In the genomic region with DNA sequence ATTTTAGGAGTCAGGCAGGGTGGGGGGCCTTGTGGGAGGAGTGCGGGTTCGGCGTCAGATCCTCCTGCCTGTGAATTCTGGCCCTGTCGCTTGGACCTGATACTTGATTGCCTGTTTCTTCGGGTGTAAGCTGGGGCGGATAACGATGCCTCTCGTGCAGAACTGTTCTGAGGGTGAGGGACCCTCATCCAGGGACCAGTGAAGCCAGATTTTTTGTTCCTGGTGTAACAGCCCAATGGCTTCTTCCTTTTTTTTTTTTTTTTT, we compare ENCODE assay signal across 8 cellular contexts. TPM values are rescaled to one million over a fixed set of nuclear protein-coding genes. Genes with fewer than 3 reads are reported as not detected.
DNase-seq lines count a peak whose midpoint lies in the region; FAIRE-seq and TF ChIP-seq lines count a peak whose summit lies in the region.

No MANE protein-coding gene starts in this region.

- no peaks in the 10 kb centered on the region for H3K27me3 ChIP-seq in tibial artery

- H3K4me1 ChIP-seq in kidney (ENCODE audit: control insufficient read depth in 1 of 2, insufficient read depth in 1 of 2, low read depth in 1 of 2, low read length in 2 of 2) (peaks cover 5 to 8% of the 10 kb centered on the region in 2 donors), tibial artery (peaks cover 0 to 25% (median 17%) of the 10 kb centered on the region in 4 donors)

- no peaks in the 10 kb centered on the region for H3K36me3 ChIP-seq in kidney (ENCODE audit: control insufficient read depth in 1 of 2, insufficient read depth in 2 of 2, low read length in 2 of 2)
- peaks cover 0 to 7% (median 5%) of the 10 kb centered on the region in 3 donors for H3K36me3 ChIP-seq in tibial artery

- CTCF ChIA-PET in activated naive CD4-positive, alpha-beta T cell treated with anti-CD3 and anti-CD28 coated beads for 36 hours (lab: Charles Lee): no interaction called here

- no peaks in the 10 kb centered on the region for H3K27me3 Mint-ChIP-seq in activated naive CD4-positive, alpha-beta T cell treated with anti-CD3 and anti-CD28 coated beads for 36 hours (ENCODE audit: low read depth)
- H3K27me3 Mint-ChIP-seq in activated T-helper 2 cell treated with anti-CD3 and anti-CD28 coated beads, Interferon-gamma antibody, Interleukin-2, Interleukin-4, amounts not matched to agents 10 μg/mL and 5 μg/mL and 100 μg/mL, durations not matched to agents 14 hours and 24 hours and 36 hours (ENCODE audit: low read depth): no peaks in the 10 kb centered on the region

- H3K9me3 ChIP-seq in kidney (ENCODE audit: control insufficient read depth in 1 of 2, low read length in 2 of 2) (no peaks in the 10 kb centered on the region), tibial artery (no peaks in the 10 kb centered on the region)

- TF ChIP-seq CTCF in kidney (IDR thresholded peaks at IDR 0.05; ENCODE audit: borderline replicate concordance, extremely low read depth, insufficient read depth): no peak
- TF ChIP-seq CTCF in tibial artery (IDR thresholded peaks at IDR 0.05): no peak

- peaks cover 12% of the 10 kb centered on the region for H3K36me3 Mint-ChIP-seq in activated naive CD4-positive, alpha-beta T cell treated with anti-CD3 and anti-CD28 coated beads for 36 hours (ENCODE audit: low read depth)
- peaks cover 16% of the 10 kb centered on the region for H3K36me3 Mint-ChIP-seq in activated T-helper 2 cell treated with anti-CD3 and anti-CD28 coated beads, Interferon-gamma antibody, Interleukin-2, Interleukin-4, amounts not matched to agents 10 μg/mL and 5 μg/mL and 100 μg/mL, durations not matched to agents 14 hours and 24 hours and 36 hours (ENCODE audit: low read depth)

- H3K4me1 Mint-ChIP-seq in activated naive CD4-positive, alpha-beta T cell treated with anti-CD3 and anti-CD28 coated beads for 36 hours (ENCODE audit: low read depth): peaks cover 26% of the 10 kb centered on the region
- peaks cover 20% of the 10 kb centered on the region for H3K4me1 Mint-ChIP-seq in activated T-helper 2 cell treated with anti-CD3 and anti-CD28 coated beads, Interferon-gamma antibody, Interleukin-2, Interleukin-4, amounts not matched to agents 10 μg/mL and 5 μg/mL and 100 μg/mL, durations not matched to agents 14 hours and 24 hours and 36 hours (ENCODE audit: low read depth)

- H3K9ac ChIP-seq in kidney (ENCODE audit: low read length in 2 of 2): no peak overlapping the region

- H3K27ac ChIP-seq in kidney (ENCODE audit: low read depth in 2 of 2, low read length in 2 of 2) (no peak overlapping the region), tibial artery (no peak overlapping the region)

- DNase-seq in activated naive CD4-positive, alpha-beta T cell treated with anti-CD3 and anti-CD28 coated beads for 36 hours: no peak
- no peak for DNase-seq in activated naive CD4-positive, alpha-beta T cell treated with Interleukin-2 at 50 U/mL for 16 hours
- no peak for DNase-seq in activated T-helper 2 cell treated with anti-CD3 and anti-CD28 coated beads, Interferon-gamma antibody, Interleukin-2, Interleukin-4, amounts not matched to agents 10 μg/mL and 5 μg/mL and 100 μg/mL, durations not matched to agents 14 hours and 24 hours and 36 hours (ENCODE audit: low spot score)
- DNase-seq in kidney (no peak), tibial artery (no peak), NOMO-1 (lab: John Stamatoyannopoulos, UW; ENCODE audit: unreplicated experiment in 2 of 2) (no peak), NCI-H1694 treated with DMSO at 0.1 percent for 48 hours (lab: John Stamatoyannopoulos, UW) (no peak), SKM-1 treated with dmso at 0.1 percent for 144 hours (lab: John Stamatoyannopoulos, UW; ENCODE audit: unreplicated experiment) (no peak)

- no peak for FAIRE-seq in kidney (lab: Jason Lieb, UNC)

- H3K27ac Mint-ChIP-seq in activated naive CD4-positive, alpha-beta T cell treated with anti-CD3 and anti-CD28 coated beads for 36 hours: no peak overlapping the region
- H3K27ac Mint-ChIP-seq in activated T-helper 2 cell treated with anti-CD3 and anti-CD28 coated beads, Interferon-gamma antibody, Interleukin-2, Interleukin-4, amounts not matched to agents 10 μg/mL and 5 μg/mL and 100 μg/mL, durations not matched to agents 14 hours and 24 hours and 36 hours: no peak overlapping the region

- peak overlapping the region; percentile 79 for H3K4me3 Mint-ChIP-seq in activated naive CD4-positive, alpha-beta T cell treated with anti-CD3 and anti-CD28 coated beads for 36 hours
- peak overlapping the region; percentile 86 for H3K4me3 Mint-ChIP-seq in activated T-helper 2 cell treated with anti-CD3 and anti-CD28 coated beads, Interferon-gamma antibody, Interleukin-2, Interleukin-4, amounts not matched to agents 10 μg/mL and 5 μg/mL and 100 μg/mL, durations not matched to agents 14 hours and 24 hours and 36 hours (ENCODE audit: low read depth)

- intact Hi-C loops in activated naive CD4-positive, alpha-beta T cell treated with anti-CD3 and anti-CD28 coated beads for 36 hours (cut with micrococcal nuclease): loop anchor here (5.0 to 10.0 kb wide), 3 partner anchors 56 to 456 kb away; a partner anchor contains a TSS
- intact Hi-C loops in activated T-helper 2 cell treated with anti-CD3 and anti-CD28 coated beads, Interferon-gamma antibody, Interleukin-2, Interleukin-4, amounts not matched to agents 10 μg/mL and 5 μg/mL and 100 μg/mL, durations not matched to agents 14 hours and 24 hours and 36 hours (cut with micrococcal nuclease): loop anchor here (2.0 kb wide), 1 partner anchor 36 kb away; a partner anchor contains a TSS
- intact Hi-C loops in kidney (cut with DNase I): loop anchor here (10.0 kb wide), 1 partner anchor 98 kb away; no protein-coding TSS in a partner anchor
- intact Hi-C loops in tibial artery (cut with DNase I; ENCODE audit: low total_unique reads): loop anchor here (5.0 kb wide), 2 partner anchors 56 to 106 kb away; a partner anchor contains a TSS

- peak overlapping the region; percentile 62 to 74 for H3K4me3 ChIP-seq in kidney (ENCODE audit: low read length in 2 of 2)
- peak overlapping the region; percentile 80 to 86 for H3K4me3 ChIP-seq in tibial artery

- no peaks in the 10 kb centered on the region for H3K9me3 Mint-ChIP-seq in activated naive CD4-positive, alpha-beta T cell treated with anti-CD3 and anti-CD28 coated beads for 36 hours
- H3K9me3 Mint-ChIP-seq in activated T-helper 2 cell treated with anti-CD3 and anti-CD28 coated beads, Interferon-gamma antibody, Interleukin-2, Interleukin-4, amounts not matched to agents 10 μg/mL and 5 μg/mL and 100 μg/mL, durations not matched to agents 14 hours and 24 hours and 36 hours: no peaks in the 10 kb centered on the region

RNA-seq across cellular contexts. Expression of a gene that starts 1.3 kb away (rescaled TPM):
- total RNA-seq in activated naive CD4-positive, alpha-beta T cell treated with anti-CD3 and anti-CD28 coated beads for 36 hours: 10 to 100 TPM; 71.8 to 75.3 TPM
- 120 and 125 TPM in 2 replicates for total RNA-seq in activated T-helper 2 cell treated with anti-CD3 and anti-CD28 coated beads, Interferon-gamma antibody, Interleukin-2, Interleukin-4, amounts not matched to agents 10 μg/mL and 5 μg/mL and 100 μg/mL, durations not matched to agents 14 hours and 24 hours and 36 hours
- 72.8 TPM for total RNA-seq in kidney
- polyA plus RNA-seq in kidney (ENCODE audit: insufficient read depth, low read depth, low replicate concordance): 78.7 TPM

RNA-seq across cellular contexts. Expression of a gene that starts 17.7 kb away (rescaled TPM):
- 1 to 10 TPM; 1.3 to 1.8 TPM for total RNA-seq in activated naive CD4-positive, alpha-beta T cell treated with anti-CD3 and anti-CD28 coated beads for 36 hours
- 3.6 and 4.0 TPM in 2 replicates for total RNA-seq in activated T-helper 2 cell treated with anti-CD3 and anti-CD28 coated beads, Interferon-gamma antibody, Interleukin-2, Interleukin-4, amounts not matched to agents 10 μg/mL and 5 μg/mL and 100 μg/mL, durations not matched to agents 14 hours and 24 hours and 36 hours
- 33.3 TPM for total RNA-seq in kidney
- 114 TPM for polyA plus RNA-seq in kidney (ENCODE audit: insufficient read depth, low read depth, low replicate concordance)

RNA-seq across cellular contexts. Expression of a gene that starts 36.6 kb away (rescaled TPM):
- total RNA-seq in activated naive CD4-positive, alpha-beta T cell treated with anti-CD3 and anti-CD28 coated beads for 36 hours: 10 to 100 TPM; 30.0 to 31.7 TPM
- 39.6 and 42.3 TPM in 2 replicates for total RNA-seq in activated T-helper 2 cell treated with anti-CD3 and anti-CD28 coated beads, Interferon-gamma antibody, Interleukin-2, Interleukin-4, amounts not matched to agents 10 μg/mL and 5 μg/mL and 100 μg/mL, durations not matched to agents 14 hours and 24 hours and 36 hours
- 30.6 TPM for total RNA-seq in kidney
- 36.6 TPM for polyA plus RNA-seq in kidney (ENCODE audit: insufficient read depth, low read depth, low replicate concordance)

RNA-seq across cellular contexts. Expression of a gene that starts 54.6 kb away (rescaled TPM):
- total RNA-seq in activated naive CD4-positive, alpha-beta T cell treated with anti-CD3 and anti-CD28 coated beads for 36 hours: under 1 TPM; 0.42 to 0.52 TPM
- total RNA-seq in activated T-helper 2 cell treated with anti-CD3 and anti-CD28 coated beads, Interferon-gamma antibody, Interleukin-2, Interleukin-4, amounts not matched to agents 10 μg/mL and 5 μg/mL and 100 μg/mL, durations not matched to agents 14 hours and 24 hours and 36 hours: 4.8 and 5.4 TPM in 2 replicates
- total RNA-seq in kidney: 21.7 TPM
- 36.1 TPM for polyA plus RNA-seq in kidney (ENCODE audit: insufficient read depth, low read depth, low replicate concordance)
